Comparison of ENCODE assay signal across 12 cellular contexts in genomic region chr1:59143824-59144223, GRCh38.
DNase-seq lines count a peak whose midpoint lies in the region; ATAC-seq and TF ChIP-seq lines count a peak whose summit lies in the region.
"Had no signal": no experiment of that assay in that cellular context is flagged by ENCODE, and none has a peak within 500 bp of the region (broad histone marks: within the 10 kb centered on the region; RNA-seq: fewer than 3 reads in every experiment).

No MANE protein-coding gene starts in this region.

- peak overlapping the region; percentile 66 for H3K4me2 ChIP-seq in HCT116 (ENCODE audit: low read length)
- H3K4me2 ChIP-seq in hepatocyte = no peak overlapping the region
- H3K4me2 ChIP-seq: KMS-11 had no signal

- 50% methylated on average over 2 of the region's 2 CpGs for WGBS in hepatocyte (ENCODE audit: low lambda C conversion rate, missing lambda C conversion rate)

- H3K36me3 ChIP-seq in HCT116 (ENCODE audit: control insufficient read depth in 1 of 2, insufficient read depth in 2 of 2, low read length in 2 of 2) (no peaks in the 10 kb centered on the region), hepatocyte (replicated peaks; ENCODE audit: insufficient read depth, low read depth) (no peaks in the 10 kb centered on the region), skeletal muscle tissue (ENCODE audit: control insufficient read depth in 3 of 3, insufficient read depth in 3 of 3, low read length in 3 of 3) (no peaks in the 10 kb centered on the region), Peyer's patch (no peaks in the 10 kb centered on the region)

- no peaks in the 10 kb centered on the region for H3K9me3 ChIP-seq in HCT116 (ENCODE audit: control insufficient read depth in 1 of 2, insufficient read depth in 1 of 2, low read depth in 1 of 2, low read length in 2 of 2)
- no peaks in the 10 kb centered on the region for H3K9me3 ChIP-seq in T-helper 17 cell (ENCODE audit: control insufficient read depth, low read length, poor library complexity, severe bottlenecking)
- H3K9me3 ChIP-seq in hepatocyte (ENCODE audit: low read depth) = no peaks in the 10 kb centered on the region
- no peaks in the 10 kb centered on the region for H3K9me3 ChIP-seq in skeletal muscle tissue (ENCODE audit: control insufficient read depth in 3 of 3, low read length in 3 of 3)
- H3K9me3 ChIP-seq in Peyer's patch = no peaks in the 10 kb centered on the region

- H3K27ac ChIP-seq in HCT116 (ENCODE audit: low read depth, low read length) (no peak overlapping the region), hepatocyte (peak overlapping the region; percentile 61), skeletal muscle tissue (ENCODE audit: low read depth, low read length) (peak overlapping the region; percentile 57), Peyer's patch (no peak overlapping the region)
- H3K27ac ChIP-seq: KMS-11 had no signal

- no peak for DNase-seq in HCT116 (ENCODE audit: low read depth, low spot score)
- DNase-seq in T-helper 17 cell = no peak
- DNase-seq in hepatocyte (ENCODE audit: low spot score) = no peak
- DNase-seq in Peyer's patch = no peak
- no peak for DNase-seq in activated CD8-positive, alpha-beta memory T cell treated with anti-CD3 and anti-CD28 coated beads, Interleukin-2, amount 50 U/mL, for 48 hours
- DNase-seq in ecto neural progenitor cell (ENCODE audit: low spot score) = no peak
- DNase-seq in NCI-H1436 treated with DMSO at 0.1 percent for 48 hours (lab: John Stamatoyannopoulos, UW) = no peak
- DNase-seq: activated CD4-positive, alpha-beta memory T cell treated with anti-CD3 and anti-CD28 coated beads, Interleukin-2, amount 10 ng/mL, durations not matched to agents 7 days and 5 days; NCI-H2171 had no signal

- H3K36me3 Mint-ChIP-seq in T-helper 17 cell (ENCODE audit: low read depth) = peaks cover 4% of the 10 kb centered on the region

- H3K79me2 ChIP-seq in HCT116 (ENCODE audit: insufficient read depth, low read length) = no peaks in the 10 kb centered on the region
- no peaks in the 10 kb centered on the region for H3K79me2 ChIP-seq in hepatocyte

- ATAC-seq in HCT116 = no peak
- ATAC-seq in T-helper 17 cell = no peak
- ATAC-seq: GM12878 had no signal

- H3K4me3 ChIP-seq in HCT116 (replicated peaks in 1 of 2; ENCODE audit: low read depth in 1 of 2, low read length in 2 of 2) (no peak overlapping the region), hepatocyte (no peak overlapping the region), skeletal muscle tissue (ENCODE audit: low read length in 3 of 3) (no peak overlapping the region), Peyer's patch (no peak overlapping the region)
- H3K4me3 ChIP-seq: GM12878 had no signal

- no peak overlapping the region for H3K4me3 Mint-ChIP-seq in T-helper 17 cell
- H3K4me3 Mint-ChIP-seq: activated CD4-positive, alpha-beta memory T cell treated with anti-CD3 and anti-CD28 coated beads, Interleukin-2, amount 10 ng/mL, durations not matched to agents 7 days and 5 days had no signal

- RAD21 ChIA-PET in HCT116 (lab: Charles Lee; ENCODE audit: low non-redundant PET in 1 of 2, low total read pairs in 2 of 2, uncharacterized antibody in 2 of 2, unreplicated experiment in 2 of 2) = interaction anchor here in 1 of 2 experiments (0.6 kb wide), 1 partner anchor 145 kb away, joined by 4 read pairs; no protein-coding TSS in a partner anchor

- H3K27me3 Mint-ChIP-seq in T-helper 17 cell = peaks cover 14% of the 10 kb centered on the region
- H3K27me3 Mint-ChIP-seq: activated CD4-positive, alpha-beta memory T cell treated with anti-CD3 and anti-CD28 coated beads, Interleukin-2, amount 10 ng/mL, durations not matched to agents 7 days and 5 days had no signal

- H3K4me1 Mint-ChIP-seq in T-helper 17 cell = peaks cover 27% of the 10 kb centered on the region

- TF ChIP-seq POLR2A in HCT116 (IDR thresholded peaks at IDR 0.05; ENCODE audit: borderline replicate concordance, extremely low read depth, insufficient read depth, insufficient read length) (no peak), Peyer's patch (IDR thresholded peaks at IDR 0.05) (no peak)

- TF ChIP-seq CTCF in HCT116 (IDR thresholded peaks at IDR 0.05 in 2 of 3, conservative IDR thresholded peaks at IDR 0.05 in 1 of 3; ENCODE audit: borderline replicate concordance in 1 of 3, insufficient read depth in 1 of 3, low read depth in 2 of 3, low read length in 2 of 3) (no peak), hepatocyte (IDR thresholded peaks at IDR 0.05; ENCODE audit: poor library complexity) (no peak), Peyer's patch (IDR thresholded peaks at IDR 0.05) (no peak)

- H3K9me2 ChIP-seq in HCT116 (ENCODE audit: insufficient read depth) (no peaks in the 10 kb centered on the region), hepatocyte (replicated peaks; ENCODE audit: insufficient read depth) (no peaks in the 10 kb centered on the region)

- intact Hi-C loops in HCT116 (cut with micrococcal nuclease) = no loop called here

- H3K4me1 ChIP-seq in HCT116 (ENCODE audit: control insufficient read depth in 1 of 2, insufficient read depth in 2 of 2, low read length in 2 of 2) (peaks cover 16 to 70% of the 10 kb centered on the region in 2 experiments), hepatocyte (ENCODE audit: insufficient read depth) (peaks cover 24% of the 10 kb centered on the region), skeletal muscle tissue (ENCODE audit: control insufficient read depth in 3 of 3, insufficient read depth in 3 of 3, low read length in 3 of 3) (peaks cover 33 to 58% (median 35%) of the 10 kb centered on the region in 3 donors), Peyer's patch (peaks cover 0 to 13% (median 0%) of the 10 kb centered on the region in 4 donors)

- BruUV-seq in HCT116 (replicated peaks; lab: Mats Ljungman, UMichigan) = no TSS peak

- no peak for TF ChIP-seq RAD21 in HCT116 (IDR thresholded peaks at IDR 0.05; ENCODE audit: low read depth)

- peak overlapping the region; percentile 14 for H2AFZ ChIP-seq in HCT116 (ENCODE audit: low read depth, low read length, poor library complexity, severe bottlenecking)
- no peak overlapping the region for H2AFZ ChIP-seq in hepatocyte

- H4K20me1 ChIP-seq in HCT116 (ENCODE audit: insufficient read depth) = no peaks in the 10 kb centered on the region
- no peaks in the 10 kb centered on the region for H4K20me1 ChIP-seq in hepatocyte (ENCODE audit: insufficient read depth, poor library complexity, severe bottlenecking)

- H3K27ac Mint-ChIP-seq in T-helper 17 cell = peak overlapping the region; percentile 34
- H3K27ac Mint-ChIP-seq: activated CD4-positive, alpha-beta memory T cell treated with anti-CD3 and anti-CD28 coated beads, Interleukin-2, amount 10 ng/mL, durations not matched to agents 7 days and 5 days had no signal

- H3K9ac ChIP-seq in HCT116 (ENCODE audit: low read length) (no peak overlapping the region), skeletal muscle tissue (ENCODE audit: low read depth in 1 of 3, low read length in 3 of 3) (no peak overlapping the region)
- H3K9ac ChIP-seq: KMS-11 had no signal

- POLR2A ChIA-PET in HCT116 (lab: Charles Lee) = no interaction called here

- CTCF ChIA-PET in HCT116 (lab: Charles Lee) = no interaction called here

- H3K27me3 ChIP-seq in HCT116 (ENCODE audit: insufficient read depth, low read length) = no peaks in the 10 kb centered on the region
- H3K27me3 ChIP-seq in hepatocyte = no peaks in the 10 kb centered on the region
- no peaks in the 10 kb centered on the region for H3K27me3 ChIP-seq in skeletal muscle tissue (ENCODE audit: control insufficient read depth in 3 of 3, insufficient read depth in 3 of 3, low read length in 3 of 3)
- no peaks in the 10 kb centered on the region for H3K27me3 ChIP-seq in Peyer's patch

TF ChIP-seq in HCT116, 20 proteins besides CTCF, POLR2A, EP300 and RAD21 (continues in another document):
- TF ChIP-seq EZH2phosphoT487 (IDR thresholded peaks at IDR 0.05; ENCODE audit: borderline replicate concordance) = no peak
- no peak for TF ChIP-seq ZBTB33 (IDR thresholded peaks at IDR 0.05; ENCODE audit: extremely low read depth, insufficient replicate concordance, low read length)
- no peak for TF ChIP-seq EGR1 (IDR thresholded peaks at IDR 0.05; ENCODE audit: low read depth)
- TF ChIP-seq ATF3 (IDR thresholded peaks at IDR 0.05) = no peak

Comparison
In these comparisons a context has a peak if more than half of its experiments do, and no peak if none do; other contexts are left out.
1. H3K27ac ChIP-seq: peak in hepatocyte (single experiment) and skeletal muscle tissue (single experiment); none in HCT116 (single experiment) and Peyer's patch (0 of 4).